22 cellular contexts compared by ENCODE assay signal in genomic region chr21:42004406-42005199, GRCh38. TPM values are rescaled to one million over a fixed set of nuclear protein-coding genes. Genes with fewer than 3 reads are reported as not detected.
DNase-seq lines count a peak whose midpoint lies in the region; ATAC-seq and TF ChIP-seq lines count a peak whose summit lies in the region.
"Had no signal": no experiment of that assay in that cellular context is flagged by ENCODE, and none has a peak within 500 bp of the region (broad histone marks: within the 10 kb centered on the region; RNA-seq: fewer than 3 reads in every experiment).

No MANE protein-coding gene starts in this region.

- H3K4me1 ChIP-seq in spleen, result peaks cover 0 to 34% (median 21%) of the 10 kb centered on the region in 6 donors

- TF ChIP-seq CTCF in spleen (IDR thresholded peaks at IDR 0.05 in 8 of 11, conservative IDR thresholded peaks at IDR 0.05 in 3 of 11), result no peak

- H3K9me3 ChIP-seq in spleen (no peaks in the 10 kb centered on the region), MG63 (no peaks in the 10 kb centered on the region; the same call in 1 of the 2 replicates)

- H3K9me3 Mint-ChIP-seq in activated naive CD4-positive, alpha-beta T cell treated with anti-CD3 and anti-CD28 coated beads, Interleukin-2, amount 50 U/mL, for 72 hours, result peaks cover 0 to 3% of the 10 kb centered on the region in 2 donors
- H3K9me3 Mint-ChIP-seq: activated CD4-positive, alpha-beta T cell treated with anti-CD3 and anti-CD28 coated beads, Interleukin-2, amount 10 ng/mL, durations not matched to agents 7 days and 5 days; T-helper 1 cell treated with Interleukin-12 subunit alpha and Interleukin-12 subunit beta and Interleukin-4 antibody, amounts not matched to agents 30 μg/mL and 1 μg/mL, for 36 hours had no signal

- H3K27ac ChIP-seq in spleen, result no peak overlapping the region
- H3K27ac ChIP-seq: SK-N-MC had no signal

- H3K36me3 ChIP-seq in spleen (peaks cover 0 to 36% (median 4%) of the 10 kb centered on the region in 6 donors), MG63 (peaks cover 58% of the 10 kb centered on the region)

- H3K4me3 ChIP-seq in spleen, result no peak overlapping the region
- no peak overlapping the region for H3K4me3 ChIP-seq in MG63
- H3K4me3 ChIP-seq: SK-N-MC had no signal

- DNase-seq in activated naive CD4-positive, alpha-beta T cell treated with anti-CD3 and anti-CD28 coated beads, Interleukin-2, amount 50 U/mL, for 72 hours (ENCODE audit: low spot score in 2 of 2), result no peak
- DNase-seq in activated naive CD4-positive, alpha-beta T cell (lab: John Stamatoyannopoulos, UW), result no peak
- DNase-seq in RKO (ENCODE audit: low spot score) (peak; percentile 91), iris pigment epithelial cell (ENCODE audit: low read depth) (peak; percentile 5), spleen (no peak), MG63 (no peak)
- DNase-seq: activated CD4-positive, alpha-beta T cell treated with anti-CD3 and anti-CD28 coated beads, Interleukin-2, amount 10 ng/mL, durations not matched to agents 7 days and 5 days; activated T-cell treated with anti-CD3 and anti-CD28 coated beads for 4 hours; C1 segment of cervical spinal cord; Calu3; effector CD8-positive, alpha-beta T cell; foreskin melanocyte; left cardiac atrium; NCI-H1105; NCI-H1930; NCI-H69; stimulated activated CD4-positive, alpha-beta T cell treated with anti-CD3 and anti-CD28 coated beads, Interleukin-1b, Interleukin-23, amount 100 ng/mL, for 48 hours had no signal

- intact Hi-C loops in spleen (cut with DNase I; ENCODE audit: low total_unique reads), result loop anchor here (5.0 to 10.0 kb wide), 2 partner anchors 50 to 113 kb away; partner anchors contain the start of gene C2CD2

- no peak for TF ChIP-seq POLR2A in spleen (IDR thresholded peaks at IDR 0.05)

- WGBS in spleen, 5 donors, result 94 to 97% (median 96%) methylated on average over 5 of the region's 5 CpGs

- H3K27me3 ChIP-seq in spleen (replicated peaks in 1 of 7), result no peaks in the 10 kb centered on the region
- H3K27me3 ChIP-seq in MG63, result no peaks in the 10 kb centered on the region

- H3K36me3 Mint-ChIP-seq in activated naive CD4-positive, alpha-beta T cell treated with anti-CD3 and anti-CD28 coated beads, Interleukin-2, amount 50 U/mL, for 72 hours, result peaks cover 34 to 41% of the 10 kb centered on the region in 2 donors

- H3K27ac Mint-ChIP-seq in activated naive CD4-positive, alpha-beta T cell treated with anti-CD3 and anti-CD28 coated beads, Interleukin-2, amount 50 U/mL, for 72 hours, result peak overlapping the region; percentile 24 to 94
- H3K27ac Mint-ChIP-seq: activated CD4-positive, alpha-beta T cell treated with anti-CD3 and anti-CD28 coated beads, Interleukin-2, amount 10 ng/mL, durations not matched to agents 7 days and 5 days had no signal

- ATAC-seq in activated naive CD4-positive, alpha-beta T cell treated with anti-CD3 and anti-CD28 coated beads, Interleukin-2, amount 50 U/mL, for 72 hours, result no peak
- ATAC-seq in GM19324 (IDR thresholded peaks at IDR 0.05; ENCODE audit: low FRiP score, unreplicated experiment), result no peak
- ATAC-seq: HCT116, HepG2, left cardiac atrium had no signal

RNA-seq across cellular contexts. Expression of gene ZBTB21, which starts 5.6 kb away (rescaled TPM):
- total RNA-seq in activated naive CD4-positive, alpha-beta T cell treated with anti-CD3 and anti-CD28 coated beads, Interleukin-2, amount 50 U/mL, for 72 hours, result 10 to 100 TPM; 28.6 to 61.0 TPM
- total RNA-seq in spleen, result 10 to 100 TPM; 10.6 to 21.7 (median 16.2) TPM
- 1 to 10 TPM; 1.9 to 3.0 (median 1.9) TPM for polyA plus RNA-seq in spleen
- total RNA-seq in MG63 (2014; rRNA removed; shearing (Covaris generic); ENCODE audit: low replicate concordance), result 5.1 and 13.0 TPM in 2 replicates

RNA-seq across cellular contexts. Expression of gene C2CD2, which starts 50.8 kb away (rescaled TPM):
- total RNA-seq in activated naive CD4-positive, alpha-beta T cell treated with anti-CD3 and anti-CD28 coated beads, Interleukin-2, amount 50 U/mL, for 72 hours, result 10 to 100 TPM; 15.8 to 24.7 TPM
- 100 to 1,000 TPM in 4 of 7 donors, 10 to 100 TPM in 3; 74.0 to 163 (median 105) TPM for total RNA-seq in spleen
- polyA plus RNA-seq in spleen, result 10 to 100 TPM; 12.9 to 30.3 (median 18.0) TPM
- 9.7 and 13.8 TPM in 2 replicates for total RNA-seq in MG63 (2014; rRNA removed; shearing (Covaris generic); ENCODE audit: low replicate concordance)

Comparison
In these comparisons a context has a peak if more than half of its experiments do, and no peak if none do; other contexts are left out.
1. DNase-seq: peak in RKO (single experiment) and iris pigment epithelial cell (single experiment); none in activated naive CD4-positive, alpha-beta T cell treated with anti-CD3 and anti-CD28 coated beads, Interleukin-2, amount 50 U/mL, for 72 hours (0 of 2), activated naive CD4-positive, alpha-beta T cell (0 of 4), spleen (single experiment) and MG63 (single experiment).